ENCODE assay signal across 36 cellular contexts in the genomic region with DNA sequence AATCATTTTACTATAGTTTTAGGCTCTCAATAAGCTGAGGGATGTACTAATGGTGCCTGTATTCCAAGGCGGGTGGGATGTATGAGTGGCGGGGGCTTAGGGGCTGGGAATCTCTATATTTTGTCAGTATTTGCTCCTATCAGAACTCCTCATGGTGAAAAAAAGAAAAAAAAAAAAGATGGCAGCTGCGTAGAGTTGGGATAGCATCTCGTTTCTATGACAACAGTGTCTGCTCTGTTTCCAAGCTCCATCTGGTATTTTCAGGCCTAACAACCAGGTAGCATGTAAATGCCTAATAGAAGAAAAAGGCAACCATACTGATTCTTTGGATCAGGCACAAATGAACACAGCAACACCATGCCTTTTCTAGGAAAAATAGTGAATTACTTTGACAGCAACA. TPM values are rescaled to one million over a fixed set of nuclear protein-coding genes. Genes with fewer than 3 reads are reported as not detected.
"Had no signal": no experiment of that assay in that cellular context is flagged by ENCODE, and none has a peak within 500 bp of the region (broad histone marks: within the 10 kb centered on the region; RNA-seq: fewer than 3 reads in every experiment).

No MANE protein-coding gene starts in this region.

- H2AFZ ChIP-seq: hepatocyte had no signal

- DNase-seq: activated CD4-positive, alpha-beta T cell treated with anti-CD3 and anti-CD28 coated beads for 48 hours; activated CD4-positive, alpha-beta T cell treated with anti-CD3 and anti-CD28 coated beads, Interleukin-2, amount 50 U/mL, for 48 hours; activated CD8-positive, alpha-beta memory T cell treated with anti-CD3 and anti-CD28 coated beads for 24 hours; activated effector memory CD4-positive, alpha-beta T cell treated with anti-CD3 and anti-CD28 coated beads, Interleukin-2, amount 50 U/mL, for 16 hours; activated naive CD4-positive, alpha-beta T cell treated with anti-CD3 and anti-CD28 coated beads for 36 hours; activated naive CD8-positive, alpha-beta T cell treated with anti-CD3 and anti-CD28 coated beads for 36 hours; adrenal gland; aorta; effector memory CD8-positive, alpha-beta T cell; erythroblast; islet precursor cell; left ventricle myocardium superior; naive B cell; nephron progenitor cell; ovary; right lobe of liver; stimulated activated CD4-positive, alpha-beta T cell treated with anti-CD3 and anti-CD28 coated beads, Interleukin-2, amount 100 ng/mL, for 48 hours; stimulated activated naive CD8-positive, alpha-beta T cell treated with anti-CD3 and anti-CD28 coated beads, Interleukin-15, Interleukin-2, amounts not matched to agents 100 U/mL and 50 U/mL, for 24 hours; T-helper 9 cell; trophoblast cell had no signal

- H3K4me1 Mint-ChIP-seq: naive B cell had no signal

- H3K4me2 ChIP-seq: hepatocyte had no signal

- H3K4me1 ChIP-seq: adrenal gland, gastroesophageal sphincter, right lobe of liver had no signal

- H3K27me3 Mint-ChIP-seq: activated naive CD8-positive, alpha-beta T cell treated with anti-CD3 and anti-CD28 coated beads for 36 hours; effector memory CD8-positive, alpha-beta T cell; naive B cell; progenitor cell of endocrine pancreas had no signal

- H3K27me3 ChIP-seq: adrenal gland, cardiac muscle cell, gastroesophageal sphincter, hepatocyte, ovary, right lobe of liver had no signal

- H3K36me3 Mint-ChIP-seq: activated naive CD8-positive, alpha-beta T cell treated with anti-CD3 and anti-CD28 coated beads for 36 hours; brain; naive B cell had no signal

- H3K9me3 Mint-ChIP-seq: activated naive CD4-positive, alpha-beta T cell treated with anti-CD3 and anti-CD28 coated beads for 36 hours; activated naive CD8-positive, alpha-beta T cell treated with anti-CD3 and anti-CD28 coated beads for 36 hours; activated T-helper 1 cell treated with anti-CD3 and anti-CD28 coated beads, Interleukin-12 subunit alpha, Interleukin-12 subunit beta, Interleukin-2, Interleukin-4 antibody, amounts not matched to agents 30 ng/mL and 10 ng/mL and 1 ng/mL, durations not matched to agents 14 hours and 24 hours and 36 hours; nephron progenitor cell had no signal

- ATAC-seq: activated CD4-positive, CD25-positive, alpha-beta regulatory T cell treated with anti-CD3 and anti-CD28 coated beads, Interleukin-2, amount 50 U/mL, for 24 hours; effector memory CD8-positive, alpha-beta T cell; gastroesophageal sphincter; left ventricle myocardium superior; right lobe of liver; stimulated activated naive CD8-positive, alpha-beta T cell treated with anti-CD3 and anti-CD28 coated beads, Interleukin-15, Interleukin-2, amounts not matched to agents 100 U/mL and 50 U/mL, for 24 hours had no signal

- H3K4me3 ChIP-seq: adrenal gland, cardiac muscle cell, coronary artery, gastroesophageal sphincter, hepatocyte, ovary, right lobe of liver, thoracic aorta had no signal

- H3K9me3 ChIP-seq: adrenal gland, gastroesophageal sphincter, ovary, right lobe of liver, thoracic aorta had no signal

- FAIRE-seq: TTC549, urothelium cell line had no signal

- H3K4me3 Mint-ChIP-seq: activated naive CD4-positive, alpha-beta T cell treated with anti-CD3 and anti-CD28 coated beads for 36 hours; activated naive CD8-positive, alpha-beta T cell treated with anti-CD3 and anti-CD28 coated beads for 36 hours; activated T-helper 1 cell treated with anti-CD3 and anti-CD28 coated beads, Interleukin-12 subunit alpha, Interleukin-12 subunit beta, Interleukin-2, Interleukin-4 antibody, amounts not matched to agents 30 ng/mL and 10 ng/mL and 1 ng/mL, durations not matched to agents 14 hours and 24 hours and 36 hours; brain; effector memory CD8-positive, alpha-beta T cell; naive B cell; nephron progenitor cell had no signal

- H3K27ac Mint-ChIP-seq: activated naive CD4-positive, alpha-beta T cell treated with anti-CD3 and anti-CD28 coated beads for 36 hours; activated naive CD8-positive, alpha-beta T cell treated with anti-CD3 and anti-CD28 coated beads for 36 hours; activated T-helper 1 cell treated with anti-CD3 and anti-CD28 coated beads, Interleukin-12 subunit alpha, Interleukin-12 subunit beta, Interleukin-2, Interleukin-4 antibody, amounts not matched to agents 30 ng/mL and 10 ng/mL and 1 ng/mL, durations not matched to agents 14 hours and 24 hours and 36 hours; effector memory CD8-positive, alpha-beta T cell; naive B cell; progenitor cell of endocrine pancreas had no signal

- H3K27ac ChIP-seq: adrenal gland, cardiac muscle cell, coronary artery, gastroesophageal sphincter, hepatocyte, ovary, right lobe of liver, thoracic aorta, VCaP had no signal

- H3K36me3 ChIP-seq: adrenal gland, cardiac muscle cell, gastroesophageal sphincter, ovary, right lobe of liver, thoracic aorta had no signal

- H3K79me2 ChIP-seq: hepatocyte had no signal

RNA-seq across cellular contexts. Expression of gene CCDC172, which starts 11.7 kb away (rescaled TPM):
- total RNA-seq: activated naive CD4-positive, alpha-beta T cell treated with anti-CD3 and anti-CD28 coated beads for 36 hours; activated naive CD8-positive, alpha-beta T cell treated with anti-CD3 and anti-CD28 coated beads for 36 hours; activated T-helper 1 cell treated with anti-CD3 and anti-CD28 coated beads, Interleukin-12 subunit alpha, Interleukin-12 subunit beta, Interleukin-2, Interleukin-4 antibody, amounts not matched to agents 30 ng/mL and 10 ng/mL and 1 ng/mL, durations not matched to agents 14 hours and 24 hours and 36 hours; adrenal gland; aorta; cardiac muscle cell; cerebellum; gastroesophageal sphincter; hepatocyte; left ventricle myocardium superior; lung microvascular endothelial cell; ovary; progenitor cell of endocrine pancreas; renal cortical epithelial cell; right lobe of liver; skeletal muscle tissue; thoracic aorta had no signal
- polyA plus RNA-seq: aorta, cardiac muscle cell, hepatocyte, ovary had no signal

RNA-seq across cellular contexts. Expression of gene GFRA1, which starts 39.5 kb away (rescaled TPM):
- total RNA-seq: activated naive CD4-positive, alpha-beta T cell treated with anti-CD3 and anti-CD28 coated beads for 36 hours; activated naive CD8-positive, alpha-beta T cell treated with anti-CD3 and anti-CD28 coated beads for 36 hours; activated T-helper 1 cell treated with anti-CD3 and anti-CD28 coated beads, Interleukin-12 subunit alpha, Interleukin-12 subunit beta, Interleukin-2, Interleukin-4 antibody, amounts not matched to agents 30 ng/mL and 10 ng/mL and 1 ng/mL, durations not matched to agents 14 hours and 24 hours and 36 hours had no signal
